19 cellular contexts compared by ENCODE assay signal in genomic region chr2:98300475-98300874, GRCh38. TPM values are rescaled to one million over a fixed set of nuclear protein-coding genes. Genes with fewer than 3 reads are reported as not detected.
DNase-seq lines count a peak whose midpoint lies in the region; ATAC-seq, FAIRE-seq and TF ChIP-seq lines count a peak whose summit lies in the region.
"Had no signal": no experiment of that assay in that cellular context is flagged by ENCODE, and none has a peak within 500 bp of the region (broad histone marks: within the 10 kb centered on the region; RNA-seq: fewer than 3 reads in every experiment).

No MANE protein-coding gene starts in this region.

- FAIRE-seq in HepG2 (lab: Jason Lieb, UNC): no peak
- FAIRE-seq: GM12892, GM19239, HTR-8/SVneo had no signal

- peak overlapping the region; percentile 10 for H4K91ac ChIP-seq in mesenchymal stem cell (ENCODE audit: low read length)

- TF ChIP-seq EP300 in HepG2 (IDR thresholded peaks at IDR 0.05; ENCODE audit: low read depth in 2 of 2, low read length in 2 of 2): no peak
- TF ChIP-seq EP300 in HepG2 (CRISPR knock-in tag; IDR thresholded peaks at IDR 0.05; ENCODE audit: borderline replicate concordance): no peak

- H3K36me3 ChIP-seq in HepG2 (replicated peaks in 1 of 2; ENCODE audit: control insufficient read depth in 1 of 2, insufficient read depth in 2 of 2, low read length in 2 of 2) (no peaks in the 10 kb centered on the region), right lobe of liver (no peaks in the 10 kb centered on the region), mesenchymal stem cell (ENCODE audit: control insufficient read depth in 1 of 2, insufficient read depth in 2 of 2, low read depth in 1 of 2, low read length in 2 of 2) (no peaks in the 10 kb centered on the region), H7 (replicated peaks; ENCODE audit: control insufficient read depth, insufficient read depth, low read length) (no peaks in the 10 kb centered on the region), right atrium auricular region (no peaks in the 10 kb centered on the region)

- peaks cover 7 to 43% of the 10 kb centered on the region in 2 experiments; a peak in 4 of 5 replicates for H3K27me3 ChIP-seq in HepG2 (ENCODE audit: control insufficient read depth in 1 of 2, insufficient read depth in 2 of 2, low read length in 2 of 2)
- no peaks in the 10 kb centered on the region for H3K27me3 ChIP-seq in right lobe of liver
- H3K27me3 ChIP-seq in mesenchymal stem cell (ENCODE audit: control insufficient read depth in 1 of 2, insufficient read depth in 1 of 2, low read length in 2 of 2): peaks cover 20 to 46% of the 10 kb centered on the region in 2 experiments
- no peaks in the 10 kb centered on the region for H3K27me3 ChIP-seq in H7 (ENCODE audit: control insufficient read depth, insufficient read depth, low read length)
- H3K27me3 ChIP-seq in right atrium auricular region: no peaks in the 10 kb centered on the region

- H3K27ac ChIP-seq in HepG2 (ENCODE audit: extremely low read length, insufficient read depth, low read length): no peak overlapping the region
- no peak overlapping the region for H3K27ac ChIP-seq in right lobe of liver
- no peak overlapping the region for H3K27ac ChIP-seq in mesenchymal stem cell (ENCODE audit: low read length, poor library complexity, severe bottlenecking)
- no peak overlapping the region for H3K27ac ChIP-seq in right atrium auricular region
- H3K27ac ChIP-seq: 22Rv1 had no signal

- H2AFZ ChIP-seq in HepG2 (ENCODE audit: low read length): no peak overlapping the region
- H2AFZ ChIP-seq in mesenchymal stem cell (ENCODE audit: low read depth, low read length): no peak overlapping the region

- no peak overlapping the region for H3K23ac ChIP-seq in mesenchymal stem cell (ENCODE audit: low read length in 2 of 2)

- no peak overlapping the region for H2BK12ac ChIP-seq in mesenchymal stem cell (ENCODE audit: low read length in 2 of 2)

- POLR2A ChIA-PET in HepG2 (lab: Yijun Ruan, JAX): no interaction called here

- no peak overlapping the region for H2BK120ac ChIP-seq in mesenchymal stem cell (ENCODE audit: low read depth, low read length)

- TF ChIP-seq RAD21 in HepG2 (CRISPR knock-in tag; IDR thresholded peaks at IDR 0.05): no peak

- no peaks in the 10 kb centered on the region for H3K9me3 Mint-ChIP-seq in stimulated activated memory B cell treated with anti-CD40 and anti-IgM and Interleukin-4, amounts not matched to agents 10 μg/mL and 1 μg/mL and 100 μg/mL, for 72 hours
- H3K9me3 Mint-ChIP-seq: CD8-positive, alpha-beta memory T cell had no signal

- H3K14ac ChIP-seq in mesenchymal stem cell (ENCODE audit: low read length in 2 of 2): peak overlapping the region in 1 of 2 experiments; percentile 56

- no peaks in the 10 kb centered on the region for H4K20me1 ChIP-seq in HepG2 (ENCODE audit: insufficient read depth, low read length)

- H3K27ac Mint-ChIP-seq in stimulated activated memory B cell treated with anti-CD40 and anti-IgM and Interleukin-4, amounts not matched to agents 10 μg/mL and 1 μg/mL and 100 μg/mL, for 72 hours: no peak overlapping the region
- H3K27ac Mint-ChIP-seq: CD8-positive, alpha-beta memory T cell had no signal

- DNase-seq in HepG2 (ENCODE audit: low spot score) (no peak), right lobe of liver (no peak), mesenchymal stem cell (no peak), H7 (no peak), right atrium auricular region (ENCODE audit: low spot score) (no peak), NCI-H82 (lab: John Stamatoyannopoulos, UW) (no peak)
- DNase-seq: Caco-2; CD8-positive, alpha-beta memory T cell; DND-41; GDM1 had no signal

- H3K9me3 ChIP-seq in HepG2 (ENCODE audit: low read length) (no peaks in the 10 kb centered on the region), right lobe of liver (no peaks in the 10 kb centered on the region), mesenchymal stem cell (ENCODE audit: control insufficient read depth, low read length) (no peaks in the 10 kb centered on the region), right atrium auricular region (no peaks in the 10 kb centered on the region)
- H3K9me3 ChIP-seq: Caco-2 had no signal

- no peaks in the 10 kb centered on the region for H3K36me3 Mint-ChIP-seq in stimulated activated memory B cell treated with anti-CD40 and anti-IgM and Interleukin-4, amounts not matched to agents 10 μg/mL and 1 μg/mL and 100 μg/mL, for 72 hours
- H3K36me3 Mint-ChIP-seq: CD14-positive monocyte; CD8-positive, alpha-beta memory T cell had no signal

- CTCF ChIA-PET in HepG2 (lab: Yijun Ruan, JAX; ENCODE audit: low intra/inter-chr PET ratio, low total read pairs): no interaction called here

- 38% methylated on average over 9 of the region's 9 CpGs for WGBS in HepG2 (ENCODE audit: low lambda C conversion rate)
- WGBS in right lobe of liver (ENCODE audit: insufficient coverage, low coverage, low lambda C conversion rate, missing lambda C conversion rate): 90% methylated on average over 5 of the region's 9 CpGs
- WGBS in mesenchymal stem cell: 93% methylated on average over 9 of the region's 9 CpGs

- H2AK5ac ChIP-seq in mesenchymal stem cell (ENCODE audit: low read length, severe bottlenecking): no peak overlapping the region

- H3K27me3 Mint-ChIP-seq in stimulated activated memory B cell treated with anti-CD40 and anti-IgM and Interleukin-4, amounts not matched to agents 10 μg/mL and 1 μg/mL and 100 μg/mL, for 72 hours: peaks cover 57% of the 10 kb centered on the region

- H3K4me3 ChIP-seq in HepG2 (replicated peaks in 1 of 3; ENCODE audit: insufficient read depth in 1 of 3, low read depth in 2 of 3, low read length in 3 of 3) (no peak overlapping the region), right lobe of liver (no peak overlapping the region), mesenchymal stem cell (ENCODE audit: insufficient read depth in 1 of 2, low read depth in 1 of 2, low read length in 2 of 2) (no peak overlapping the region), H7 (ENCODE audit: insufficient read depth, low read depth, low read length) (no peak overlapping the region), right atrium auricular region (no peak overlapping the region)

- intact Hi-C loops in HepG2 (cut with micrococcal nuclease; ENCODE audit: unreplicated experiment): no loop called here
- intact Hi-C loops in right lobe of liver (cut with DNase I): no loop called here

- TF ChIP-seq POLR2A in HepG2 (IDR thresholded peaks at IDR 0.05; ENCODE audit: insufficient read depth in 1 of 2, low read depth in 2 of 2, low read length in 2 of 2) (no peak), right lobe of liver (IDR thresholded peaks at IDR 0.05) (no peak)

- no peaks in the 10 kb centered on the region for H3K79me2 ChIP-seq in HepG2 (ENCODE audit: insufficient read depth, low read length)

- in situ Hi-C loops in HepG2 (cut with HindIII; ENCODE audit: extremely low pct_ligation_motif_present, low pct_unique_long_range_greater_than_20kb): no loop called here

- no peak overlapping the region for H2BK15ac ChIP-seq in mesenchymal stem cell (ENCODE audit: low read depth, poor library complexity, severe bottlenecking)

- ATAC-seq in HepG2 (no peak; the same call in 2 of the 3 replicates), right lobe of liver (no peak)
- ATAC-seq in stimulated activated memory B cell treated with anti-CD40 and anti-IgM and Interleukin-4, amounts not matched to agents 10 μg/mL and 1 μg/mL and 100 μg/mL, for 72 hours: peak; percentile 52

- TF ChIP-seq CTCF in HepG2 (CRISPR knock-in tag; IDR thresholded peaks at IDR 0.05) (peak; percentile 10; the same call in 1 of the 2 replicates), right lobe of liver (IDR thresholded peaks at IDR 0.05) (no peak), right atrium auricular region (IDR thresholded peaks at IDR 0.05) (no peak)

- H3K4me2 ChIP-seq in HepG2 (ENCODE audit: low read depth, low read length) (no peak overlapping the region), mesenchymal stem cell (ENCODE audit: low read length, poor library complexity, severe bottlenecking) (no peak overlapping the region)

- H3K79me1 ChIP-seq in mesenchymal stem cell (replicated peaks; ENCODE audit: low read length, poor library complexity, severe bottlenecking): no peaks in the 10 kb centered on the region

- no peak overlapping the region for H2BK5ac ChIP-seq in mesenchymal stem cell (ENCODE audit: low read depth, low read length, poor library complexity, severe bottlenecking)

- no peak overlapping the region for H4K8ac ChIP-seq in mesenchymal stem cell (ENCODE audit: low read length)

- H3K4me3 Mint-ChIP-seq in stimulated activated memory B cell treated with anti-CD40 and anti-IgM and Interleukin-4, amounts not matched to agents 10 μg/mL and 1 μg/mL and 100 μg/mL, for 72 hours: no peak overlapping the region
- H3K4me3 Mint-ChIP-seq: CD14-positive monocyte; CD8-positive, alpha-beta memory T cell had no signal

- H3K4me1 Mint-ChIP-seq in stimulated activated memory B cell treated with anti-CD40 and anti-IgM and Interleukin-4, amounts not matched to agents 10 μg/mL and 1 μg/mL and 100 μg/mL, for 72 hours: peaks cover under 1% of the 10 kb centered on the region
- H3K4me1 Mint-ChIP-seq: CD14-positive monocyte; CD8-positive, alpha-beta memory T cell had no signal

- H3K18ac ChIP-seq in mesenchymal stem cell (ENCODE audit: low read depth in 1 of 2, low read length in 2 of 2): no peak overlapping the region

- H3K4me1 ChIP-seq in HepG2 (ENCODE audit: insufficient read depth, low read length) (peaks cover 12% of the 10 kb centered on the region), right lobe of liver (peaks cover 0 to 13% (median 6%) of the 10 kb centered on the region in 4 donors), mesenchymal stem cell (ENCODE audit: control insufficient read depth, insufficient read depth, low read depth, low read length) (peaks cover 1% of the 10 kb centered on the region), right atrium auricular region (no peaks in the 10 kb centered on the region)
- H3K4me1 ChIP-seq: Caco-2 had no signal

- BruUV-seq in HepG2 (replicated peaks; lab: Mats Ljungman, UMichigan): no TSS peak

- H3K4ac ChIP-seq in mesenchymal stem cell (ENCODE audit: low read depth in 1 of 2, low read length in 2 of 2): no peak overlapping the region

- H3K9ac ChIP-seq in HepG2 (ENCODE audit: insufficient read depth, low read depth, low read length): no peak overlapping the region
- no peak overlapping the region for H3K9ac ChIP-seq in mesenchymal stem cell (ENCODE audit: low read length)

RNA-seq across cellular contexts. Expression of gene CNGA3, which starts 45.8 kb away (rescaled TPM):
- total RNA-seq in HepG2 (2016; rRNA removed; fragmentation: Illumina TruSeq; extraction: Trizol): not detected in 2 replicates
- total RNA-seq in HepG2 (2016; cell fraction: cytosol; rRNA removed; fragmentation: Illumina TruSeq; extraction: Trizol; ENCODE audit: low read depth): not detected in 2 replicates
- total RNA-seq in HepG2 (2016; cell fraction: insoluble cytoplasmic fraction; rRNA removed; fragmentation: Illumina TruSeq; extraction: Trizol): not detected in 2 replicates
- total RNA-seq in HepG2 (2016; cell fraction: membrane; rRNA removed; fragmentation: Illumina TruSeq; extraction: Trizol): not detected in 2 replicates
- not detected in 2 replicates for total RNA-seq in HepG2 (2016; cell fraction: nucleus; rRNA removed; fragmentation: Illumina TruSeq; extraction: Trizol)
- polyA plus RNA-seq in HepG2 (2011; rRNA removed): not detected in 2 replicates
- polyA plus RNA-seq in HepG2 (2011; cell fraction: cytosol; rRNA removed): not detected in 2 replicates
- polyA plus RNA-seq in HepG2 (2011; cell fraction: nucleus; rRNA removed): not detected in 2 replicates
- polyA plus RNA-seq in HepG2 (2012): not detected in 2 replicates
- not detected in 2 replicates for polyA plus RNA-seq in HepG2 (2016; cell fraction: cytosol; fragmentation: Illumina TruSeq; extraction: Trizol; ENCODE audit: low read depth)
- polyA plus RNA-seq in HepG2 (2016; cell fraction: insoluble cytoplasmic fraction; fragmentation: Illumina TruSeq; extraction: Trizol; ENCODE audit: low read depth): not detected in 2 replicates
- not detected in 2 replicates for polyA plus RNA-seq in HepG2 (2016; cell fraction: membrane; fragmentation: Illumina TruSeq; extraction: Trizol; ENCODE audit: low read depth)
- not detected in 2 replicates for polyA plus RNA-seq in HepG2 (2016; cell fraction: nucleus; fragmentation: Illumina TruSeq; extraction: Trizol; ENCODE audit: insufficient read depth, low read depth)
- not detected in 2 replicates for polyA minus RNA-seq in HepG2 (2011; rRNA and poly(A)+ RNA removed; ENCODE audit: low replicate concordance)
- polyA minus RNA-seq in HepG2 (2011; cell fraction: cytosol; rRNA and poly(A)+ RNA removed): not detected in 2 replicates
- not detected in 2 replicates for polyA minus RNA-seq in HepG2 (2011; cell fraction: nucleus; rRNA and poly(A)+ RNA removed)
- total RNA-seq in right lobe of liver: not detected
- 0.01 TPM for polyA plus RNA-seq in mesenchymal stem cell (2013, experiment 1 of 2)
- not detected for polyA plus RNA-seq in mesenchymal stem cell (2013, experiment 2 of 2)
- 0.10 TPM in 1 of 2 replicates, not detected in the other for total RNA-seq in H7 (2014; rRNA removed; shearing (Covaris generic))
- not detected for total RNA-seq in right atrium auricular region
- total RNA-seq: A673; Caco-2; CD8-positive, alpha-beta memory T cell; H4 had no signal
- polyA plus RNA-seq: BJ; CD14-positive monocyte; CD8-positive, alpha-beta memory T cell had no signal
